In genomic region chr12:56104109-56104814, GRCh38 we compare ENCODE assay signal across 8 cellular contexts. TPM values are rescaled to one million over a fixed set of nuclear protein-coding genes. Genes with fewer than 3 reads are reported as not detected.
DNase-seq lines count a peak whose midpoint lies in the region; ATAC-seq and TF ChIP-seq lines count a peak whose summit lies in the region.

PA2G4 (plus strand) TSS chr12:56104559; CDS start chr12:56104738, 179 bp downstream.

- H3K36me3 ChIP-seq in heart right ventricle: peaks cover 0 to 36% (median 28%) of the 10 kb centered on the region in 9 donors
- peaks cover 26% of the 10 kb centered on the region for H3K36me3 ChIP-seq in upper lobe of right lung

- WGBS in heart right ventricle, 2 donors: 0 to 1% methylated on average over 60 of the region's 60 CpGs

- intact Hi-C loops in T-helper 1 cell treated with Interleukin-12 subunit alpha and Interleukin-12 subunit beta and Interleukin-4 antibody, amounts not matched to agents 30 ng/mL and 1 ng/mL, for 36 hours (cut with micrococcal nuclease): loop anchor here (1.0 to 10.0 kb wide), 21 partner anchors 12 to 1743 kb away; partner anchors contain the start of genes CS, CTDSP2, DDIT3 and DNAJC14
- intact Hi-C loops in heart right ventricle (cut with DNase I) (loop anchor here in 3 of 10 donors (1.0 to 10.0 kb wide), 4 partner anchors 25 to 109 kb away; partner anchors contain the start of genes RPS26 (in 2 of the 3) and SUOX (in 1 of the 3)), posterior vena cava (cut with DNase I) (no loop called here), upper lobe of right lung (cut with DNase I) (no loop called here)

- peak; percentile 92 for ATAC-seq in HG02870 (IDR thresholded peaks at IDR 0.05; ENCODE audit: unreplicated experiment)
- ATAC-seq in heart right ventricle: peak; percentile 98 to 99 (median 98)
- peak; percentile 98 for ATAC-seq in upper lobe of right lung

- H3K27me3 ChIP-seq in heart right ventricle (no peaks in the 10 kb centered on the region), upper lobe of right lung (no peaks in the 10 kb centered on the region)

- peak within 1 kb of the TSS; percentile 62 to 93 (median 87) for H3K27ac ChIP-seq in heart right ventricle
- peak within 1 kb of the TSS; percentile 88 for H3K27ac ChIP-seq in upper lobe of right lung

- H3K4me1 ChIP-seq in heart right ventricle: peaks cover 9 to 30% (median 25%) of the 10 kb centered on the region in 9 donors
- H3K4me1 ChIP-seq in upper lobe of right lung: peaks cover 21% of the 10 kb centered on the region

- in situ Hi-C loops in GM13976 (cut with MboI; ENCODE audit: low sequenced_read_pairs, unreplicated experiment): no loop called here

- H3K9me3 ChIP-seq in heart right ventricle (no peaks in the 10 kb centered on the region), upper lobe of right lung (no peaks in the 10 kb centered on the region)

- TF ChIP-seq CTCF in GM13976 (IDR thresholded peaks at IDR 0.05; ENCODE audit: borderline replicate concordance, control extremely low read depth, extremely low read depth, insufficient read depth, missing control alignments) (no peak), heart right ventricle (IDR thresholded peaks at IDR 0.05) (peak in 2 of 9 donors; percentile 12 to 15), upper lobe of right lung (IDR thresholded peaks at IDR 0.05) (no peak)

- H3K4me3 ChIP-seq in heart right ventricle (peak within 1 kb of the TSS; percentile 62 to 97 (median 87)), upper lobe of right lung (peak within 1 kb of the TSS; percentile 83)

- DNase-seq in GM13976 (ENCODE audit: low spot score) (peak; percentile 98), NCI-H146 treated with DMSO at 0.1 percent for 48 hours (lab: John Stamatoyannopoulos, UW; ENCODE audit: unreplicated experiment) (peak; percentile 99), amniotic epithelial cell (ENCODE audit: low read depth) (peak; percentile 99), heart right ventricle (peak; percentile 97 to 98), posterior vena cava (ENCODE audit: low spot score) (peak; percentile 99), upper lobe of right lung (peak; percentile 99)

RNA-seq across cellular contexts. Expression of gene PA2G4, which starts in this region (rescaled TPM):
- total RNA-seq in T-helper 1 cell treated with Interleukin-12 subunit alpha and Interleukin-12 subunit beta and Interleukin-4 antibody, amounts not matched to agents 30 ng/mL and 1 ng/mL, for 36 hours: 254 and 261 TPM in 2 replicates
- 10 to 100 TPM; 64.3 to 91.9 (median 71.5) TPM for total RNA-seq in heart right ventricle
- polyA plus RNA-seq in heart right ventricle: 100 to 1,000 TPM in 1 of 2 donors, 10 to 100 TPM in 1; 79.4 to 148 TPM
- total RNA-seq in posterior vena cava: 10 to 100 TPM; 59.3 to 71.7 TPM
- total RNA-seq in upper lobe of right lung: 71.4 TPM

Comparison
In these comparisons a context has a peak if more than half of its experiments do, and no peak if none do; other contexts are left out.
1. Peak in every context shown above with its lines: DNase-seq, ATAC-seq, H3K4me3 ChIP-seq and H3K27ac ChIP-seq.